In the genomic region with DNA sequence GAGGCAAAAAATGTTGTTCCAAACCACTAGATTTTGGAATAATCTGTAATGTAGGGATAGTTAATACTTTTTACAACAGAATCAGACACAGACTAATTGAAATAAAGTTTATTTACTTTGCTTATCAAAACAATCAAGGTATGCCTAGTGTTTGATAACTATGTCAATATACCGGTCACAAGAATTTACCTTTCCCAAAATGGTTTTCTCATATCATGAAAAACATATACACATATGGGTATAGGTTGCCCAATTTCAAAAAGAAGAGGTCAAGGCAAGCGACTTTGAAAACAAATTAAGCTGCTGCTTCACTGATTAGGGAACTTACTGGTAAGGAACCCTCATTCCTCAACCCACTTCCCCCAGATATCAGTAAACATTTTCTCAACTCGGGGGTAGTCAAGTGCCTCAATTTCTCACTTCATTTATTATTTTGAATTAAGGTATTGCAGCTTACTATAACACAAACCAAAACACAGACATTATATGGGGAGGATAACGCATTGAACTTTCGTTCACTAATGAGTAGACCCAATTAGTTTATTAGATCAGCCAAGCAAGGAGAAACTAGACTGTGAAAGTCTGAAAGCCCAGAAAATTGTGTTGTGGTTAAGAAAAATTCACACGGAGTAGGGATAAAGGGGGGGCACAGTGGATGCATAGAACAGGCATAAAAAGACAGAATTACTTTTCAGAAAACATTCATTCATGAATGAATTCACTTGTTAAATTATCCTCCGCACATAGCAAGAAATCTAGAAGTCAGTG, we compare ENCODE assay signal across 1 cellular context.
A peak's percentile ranks its signal among the peaks of the same experiment; 100 is the strongest.
TF ChIP-seq lines count a peak whose summit lies in the region.

No MANE protein-coding gene starts in this region.

TF ChIP-seq in GM12878, 131 proteins besides CTCF, POLR2A, EP300 and RAD21 (continued from another document):
- TF ChIP-seq, protein P1, sequence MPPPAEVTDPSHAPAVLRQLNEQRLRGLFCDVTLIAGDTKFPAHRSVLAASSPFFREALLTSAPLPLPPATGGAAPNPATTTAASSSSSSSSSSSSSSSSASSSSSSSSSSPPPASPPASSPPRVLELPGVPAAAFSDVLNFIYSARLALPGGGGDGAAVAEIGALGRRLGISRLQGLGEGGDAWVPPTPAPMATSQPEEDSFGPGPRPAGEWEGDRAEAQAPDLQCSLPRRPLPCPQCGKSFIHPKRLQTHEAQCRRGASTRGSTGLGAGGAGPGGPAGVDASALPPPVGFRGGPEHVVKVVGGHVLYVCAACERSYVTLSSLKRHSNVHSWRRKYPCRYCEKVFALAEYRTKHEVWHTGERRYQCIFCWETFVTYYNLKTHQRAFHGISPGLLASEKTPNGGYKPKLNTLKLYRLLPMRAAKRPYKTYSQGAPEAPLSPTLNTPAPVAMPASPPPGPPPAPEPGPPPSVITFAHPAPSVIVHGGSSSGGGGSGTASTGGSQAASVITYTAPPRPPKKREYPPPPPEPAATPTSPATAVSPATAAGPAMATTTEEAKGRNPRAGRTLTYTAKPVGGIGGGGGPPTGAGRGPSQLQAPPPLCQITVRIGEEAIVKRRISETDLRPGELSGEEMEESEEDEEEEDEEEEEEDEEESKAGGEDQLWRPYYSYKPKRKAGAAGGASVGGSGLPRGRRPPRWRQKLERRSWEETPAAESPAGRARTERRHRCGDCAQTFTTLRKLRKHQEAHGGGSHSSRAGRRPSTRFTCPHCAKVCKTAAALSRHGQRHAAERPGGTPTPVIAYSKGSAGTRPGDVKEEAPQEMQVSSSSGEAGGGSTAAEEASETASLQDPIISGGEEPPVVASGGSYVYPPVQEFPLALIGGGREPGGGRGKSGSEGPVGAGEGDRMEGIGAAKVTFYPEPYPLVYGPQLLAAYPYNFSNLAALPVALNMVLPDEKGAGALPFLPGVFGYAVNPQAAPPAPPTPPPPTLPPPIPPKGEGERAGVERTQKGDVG (CRISPR knock-in tag; IDR thresholded peaks at IDR 0.05), result no peak
- TF ChIP-seq IKZF2 (IDR thresholded peaks at IDR 0.05), result peak; percentile 52 to 62; a peak in 2 of 4 replicates
- TF ChIP-seq ATF3 (IDR thresholded peaks at IDR 0.05; ENCODE audit: borderline replicate concordance, extremely low read depth, low read depth, low read length), result no peak
- no peak for TF ChIP-seq KLF5 (IDR thresholded peaks at IDR 0.05; ENCODE audit: partially characterized antibody)
- TF ChIP-seq ZNF24 (IDR thresholded peaks at IDR 0.05), result peak; percentile 77
- no peak for TF ChIP-seq BCL11A (IDR thresholded peaks at IDR 0.05; ENCODE audit: low read depth, low read length)
- TF ChIP-seq NFXL1 (IDR thresholded peaks at IDR 0.05; ENCODE audit: borderline replicate concordance), result no peak
- TF ChIP-seq DPF2 (IDR thresholded peaks at IDR 0.05), result 0 out of 2 replicates have a peak, but pooled peaks have one; percentile 18
- no peak for TF ChIP-seq POLR2AphosphoS5 (IDR thresholded peaks at IDR 0.05; ENCODE audit: low read length)
- TF ChIP-seq NR2C1 (IDR thresholded peaks at IDR 0.05), result 0 out of 2 replicates have a peak, but pooled peaks have one; percentile 16
- TF ChIP-seq MYC (IDR thresholded peaks at IDR 0.05; ENCODE audit: insufficient read depth, insufficient read length, insufficient replicate concordance, low read length, severe bottlenecking), result no peak
- no peak for TF ChIP-seq ATF7 (IDR thresholded peaks at IDR 0.05; ENCODE audit: low read depth)
- TF ChIP-seq NFIC (IDR thresholded peaks at IDR 0.05; ENCODE audit: low read depth, low read length), result no peak
- TF ChIP-seq ZNF687 (IDR thresholded peaks at IDR 0.05), result no peak
- TF ChIP-seq ZSCAN29 (IDR thresholded peaks at IDR 0.05), result no peak
- no peak for TF ChIP-seq TAF1 (IDR thresholded peaks at IDR 0.05; ENCODE audit: borderline replicate concordance, low read depth, low read length)
- TF ChIP-seq NR2F1 (conservative IDR thresholded peaks at IDR 0.05), result 0 out of 2 replicates have a peak, but pooled peaks have one; percentile 33
- peak; percentile 96 for TF ChIP-seq MTA2 (IDR thresholded peaks at IDR 0.05; ENCODE audit: low read depth)
- TF ChIP-seq ZNF217 (IDR thresholded peaks at IDR 0.05), result 0 out of 2 replicates have a peak, but pooled peaks have one; percentile 33
- TF ChIP-seq CREB1 (IDR thresholded peaks at IDR 0.05; ENCODE audit: low read depth), result no peak
- no peak for TF ChIP-seq BRCA1 (IDR thresholded peaks at IDR 0.05; ENCODE audit: low read depth, low read length)
- 0 out of 2 replicates have a peak, but pooled peaks have one; percentile 24 for TF ChIP-seq IKZF1 (conservative IDR thresholded peaks at IDR 0.05)
- no peak for TF ChIP-seq LARP7 (IDR thresholded peaks at IDR 0.05)
- no peak for TF ChIP-seq ZZZ3 (IDR thresholded peaks at IDR 0.05; ENCODE audit: control insufficient read depth, insufficient read length, low read depth)
- no peak for TF ChIP-seq SREBF2 (IDR thresholded peaks at IDR 0.05; ENCODE audit: low read length)
- TF ChIP-seq GATAD2B (conservative IDR thresholded peaks at IDR 0.05; ENCODE audit: low read depth), result peak; percentile 37; the same call in 1 of the 2 replicates
- no peak for TF ChIP-seq USF1 (IDR thresholded peaks at IDR 0.05; ENCODE audit: borderline replicate concordance, extremely low read length, insufficient read depth, low read depth, low read length)
- TF ChIP-seq, protein P2, sequence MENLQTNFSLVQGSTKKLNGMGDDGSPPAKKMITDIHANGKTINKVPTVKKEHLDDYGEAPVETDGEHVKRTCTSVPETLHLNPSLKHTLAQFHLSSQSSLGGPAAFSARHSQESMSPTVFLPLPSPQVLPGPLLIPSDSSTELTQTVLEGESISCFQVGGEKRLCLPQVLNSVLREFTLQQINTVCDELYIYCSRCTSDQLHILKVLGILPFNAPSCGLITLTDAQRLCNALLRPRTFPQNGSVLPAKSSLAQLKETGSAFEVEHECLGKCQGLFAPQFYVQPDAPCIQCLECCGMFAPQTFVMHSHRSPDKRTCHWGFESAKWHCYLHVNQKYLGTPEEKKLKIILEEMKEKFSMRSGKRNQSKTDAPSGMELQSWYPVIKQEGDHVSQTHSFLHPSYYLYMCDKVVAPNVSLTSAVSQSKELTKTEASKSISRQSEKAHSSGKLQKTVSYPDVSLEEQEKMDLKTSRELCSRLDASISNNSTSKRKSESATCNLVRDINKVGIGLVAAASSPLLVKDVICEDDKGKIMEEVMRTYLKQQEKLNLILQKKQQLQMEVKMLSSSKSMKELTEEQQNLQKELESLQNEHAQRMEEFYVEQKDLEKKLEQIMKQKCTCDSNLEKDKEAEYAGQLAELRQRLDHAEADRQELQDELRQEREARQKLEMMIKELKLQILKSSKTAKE (IDR thresholded peaks at IDR 0.05; ENCODE audit: low read depth, poor library complexity, severe bottlenecking), result peak; percentile 44
- TF ChIP-seq RB1 (IDR thresholded peaks at IDR 0.05; ENCODE audit: borderline replicate concordance), result no peak
- no peak for TF ChIP-seq STAT3 (IDR thresholded peaks at IDR 0.05; ENCODE audit: low read depth, low read length)
- TF ChIP-seq, protein P3, sequence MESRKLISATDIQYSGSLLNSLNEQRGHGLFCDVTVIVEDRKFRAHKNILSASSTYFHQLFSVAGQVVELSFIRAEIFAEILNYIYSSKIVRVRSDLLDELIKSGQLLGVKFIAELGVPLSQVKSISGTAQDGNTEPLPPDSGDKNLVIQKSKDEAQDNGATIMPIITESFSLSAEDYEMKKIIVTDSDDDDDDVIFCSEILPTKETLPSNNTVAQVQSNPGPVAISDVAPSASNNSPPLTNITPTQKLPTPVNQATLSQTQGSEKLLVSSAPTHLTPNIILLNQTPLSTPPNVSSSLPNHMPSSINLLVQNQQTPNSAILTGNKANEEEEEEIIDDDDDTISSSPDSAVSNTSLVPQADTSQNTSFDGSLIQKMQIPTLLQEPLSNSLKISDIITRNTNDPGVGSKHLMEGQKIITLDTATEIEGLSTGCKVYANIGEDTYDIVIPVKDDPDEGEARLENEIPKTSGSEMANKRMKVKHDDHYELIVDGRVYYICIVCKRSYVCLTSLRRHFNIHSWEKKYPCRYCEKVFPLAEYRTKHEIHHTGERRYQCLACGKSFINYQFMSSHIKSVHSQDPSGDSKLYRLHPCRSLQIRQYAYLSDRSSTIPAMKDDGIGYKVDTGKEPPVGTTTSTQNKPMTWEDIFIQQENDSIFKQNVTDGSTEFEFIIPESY (IDR thresholded peaks at IDR 0.05), result no peak
